Comparison of ENCODE assay signal across 22 cellular contexts in genomic region chr2:101293544-101293943, GRCh38. TPM values are rescaled to one million over a fixed set of nuclear protein-coding genes. Genes with fewer than 3 reads are reported as not detected.
DNase-seq lines count a peak whose midpoint lies in the region; ATAC-seq and TF ChIP-seq lines count a peak whose summit lies in the region.
"Had no signal": no experiment of that assay in that cellular context is flagged by ENCODE, and none has a peak within 500 bp of the region (broad histone marks: within the 10 kb centered on the region; RNA-seq: fewer than 3 reads in every experiment).

No MANE protein-coding gene starts in this region.

- no peak overlapping the region for H3K9ac ChIP-seq in smooth muscle cell (ENCODE audit: low read depth)
- H3K9ac ChIP-seq: BLaER1, GM23248 had no signal

- H4K20me1 ChIP-seq in smooth muscle cell (ENCODE audit: low read depth), result peaks cover 91% of the 10 kb centered on the region

- H3K27me3 ChIP-seq in heart right ventricle (no peaks in the 10 kb centered on the region), WERI-Rb-1 (ENCODE audit: insufficient read depth, low read depth, severe bottlenecking) (no peaks in the 10 kb centered on the region), smooth muscle cell (ENCODE audit: low read depth) (no peaks in the 10 kb centered on the region)
- H3K27me3 ChIP-seq: BLaER1 had no signal

- intact Hi-C loops in heart right ventricle (cut with DNase I), result no loop called here
- intact Hi-C loops in cardiac septum (cut with DNase I), result no loop called here

- peak overlapping the region; percentile 55 for H3K27ac Mint-ChIP-seq in activated naive CD4-positive, alpha-beta T cell treated with anti-CD3 and anti-CD28 coated beads, Interleukin-2, amount 10 ng/mL, durations not matched to agents 7 days and 5 days

- H3K27ac ChIP-seq in heart right ventricle, result peak overlapping the region in 1 of 10 donors; percentile 6
- peak overlapping the region; percentile 28 for H3K27ac ChIP-seq in WERI-Rb-1
- peak overlapping the region; percentile 19 for H3K27ac ChIP-seq in smooth muscle cell (ENCODE audit: low read depth)
- H3K27ac ChIP-seq: BLaER1, GM23248, HL-60 had no signal

- no peak overlapping the region for H3K4me3 Mint-ChIP-seq in activated naive CD4-positive, alpha-beta T cell treated with anti-CD3 and anti-CD28 coated beads, Interleukin-2, amount 10 ng/mL, durations not matched to agents 7 days and 5 days
- H3K4me3 Mint-ChIP-seq: CD14-positive monocyte; CD8-positive, alpha-beta memory T cell had no signal

- TF ChIP-seq CTCF in heart right ventricle (IDR thresholded peaks at IDR 0.05) (no peak), WERI-Rb-1 (IDR thresholded peaks at IDR 0.05; ENCODE audit: low read depth, low read length) (no peak), smooth muscle cell (IDR thresholded peaks at IDR 0.05; ENCODE audit: borderline replicate concordance, insufficient read depth, poor library complexity, severe bottlenecking) (no peak)

- H3K4me3 ChIP-seq in heart right ventricle, result no peak overlapping the region
- H3K4me3 ChIP-seq in WERI-Rb-1 (ENCODE audit: low read depth, low read length), result no peak overlapping the region
- H3K4me3 ChIP-seq in smooth muscle cell, result no peak overlapping the region
- H3K4me3 ChIP-seq: BLaER1, GM12878, GM23248, HAP-1 had no signal

- H3F3A ChIP-seq in smooth muscle cell (ENCODE audit: low read depth), result no peaks in the 10 kb centered on the region

- 73 to 75% methylated on average over 2 of the region's 2 CpGs for WGBS in heart right ventricle, 2 donors
- 85% methylated on average over 2 of the region's 2 CpGs for WGBS in smooth muscle cell (ENCODE audit: low lambda C conversion rate)

- H3K27me3 Mint-ChIP-seq in activated naive CD4-positive, alpha-beta T cell treated with anti-CD3 and anti-CD28 coated beads, Interleukin-2, amount 10 ng/mL, durations not matched to agents 7 days and 5 days, result no peaks in the 10 kb centered on the region
- H3K27me3 Mint-ChIP-seq: CD8-positive, alpha-beta memory T cell had no signal

- peaks cover 87% of the 10 kb centered on the region for H3K79me2 ChIP-seq in smooth muscle cell (ENCODE audit: low read depth)

- CTCF ChIA-PET in activated naive CD4-positive, alpha-beta T cell treated with anti-CD3 and anti-CD28 coated beads, Interleukin-2, amount 10 ng/mL, durations not matched to agents 7 days and 5 days (lab: Charles Lee), result no interaction called here

- peaks cover 33% of the 10 kb centered on the region for H3K4me1 Mint-ChIP-seq in activated naive CD4-positive, alpha-beta T cell treated with anti-CD3 and anti-CD28 coated beads, Interleukin-2, amount 10 ng/mL, durations not matched to agents 7 days and 5 days

- no peak for DNase-seq in activated naive CD4-positive, alpha-beta T cell treated with anti-CD3 and anti-CD28 coated beads, Interleukin-2, amount 10 ng/mL, durations not matched to agents 7 days and 5 days
- no peak for DNase-seq in activated naive CD4-positive, alpha-beta T cell (lab: John Stamatoyannopoulos, UW)
- DNase-seq in heart right ventricle (no peak), cardiac septum (ENCODE audit: low spot score) (no peak), WERI-Rb-1 (no peak), smooth muscle cell (lab: John Stamatoyannopoulos, UW; ENCODE audit: unreplicated experiment) (no peak), CD1c-positive myeloid dendritic cell (ENCODE audit: extremely low spot score) (no peak)
- DNase-seq: 8988T; CD8-positive, alpha-beta memory T cell; COR-L47; DMS 273 treated with DMSO at 0.1 percent for 48 hours; DMS53; DND-41; EL; GM23248; IMR-90 had no signal

- H3K9me3 ChIP-seq in heart right ventricle (no peaks in the 10 kb centered on the region), WERI-Rb-1 (ENCODE audit: severe bottlenecking) (no peaks in the 10 kb centered on the region), smooth muscle cell (replicated peaks; ENCODE audit: low read depth) (no peaks in the 10 kb centered on the region)
- H3K9me3 ChIP-seq: BLaER1, HAP-1 had no signal

- no peak overlapping the region for H2AFZ ChIP-seq in smooth muscle cell (ENCODE audit: low read depth)
- H2AFZ ChIP-seq: GM23248 had no signal

- H3K36me3 ChIP-seq in heart right ventricle (peaks cover 0 to 72% (median 3%) of the 10 kb centered on the region in 9 donors), WERI-Rb-1 (peaks cover 26% of the 10 kb centered on the region), smooth muscle cell (ENCODE audit: low read depth) (peaks cover 10% of the 10 kb centered on the region)

- H3K4me2 ChIP-seq in smooth muscle cell, result no peak overlapping the region
- H3K4me2 ChIP-seq: BLaER1 had no signal

- ATAC-seq in heart right ventricle, result peak in 5 of 8 donors; percentile 38 to 74 (median 58)
- ATAC-seq in HG02623 (IDR thresholded peaks at IDR 0.05; ENCODE audit: unreplicated experiment), result no peak
- ATAC-seq: GM12878 had no signal

- peaks cover 46% of the 10 kb centered on the region for H3K36me3 Mint-ChIP-seq in activated naive CD4-positive, alpha-beta T cell treated with anti-CD3 and anti-CD28 coated beads, Interleukin-2, amount 10 ng/mL, durations not matched to agents 7 days and 5 days

- H3K4me1 ChIP-seq in heart right ventricle (peaks cover 0 to 61% (median 4%) of the 10 kb centered on the region in 9 donors), smooth muscle cell (ENCODE audit: low read depth) (no peaks in the 10 kb centered on the region)
- H3K4me1 ChIP-seq: HAP-1 had no signal

- no peaks in the 10 kb centered on the region for H3K9me3 Mint-ChIP-seq in activated naive CD4-positive, alpha-beta T cell treated with anti-CD3 and anti-CD28 coated beads, Interleukin-2, amount 10 ng/mL, durations not matched to agents 7 days and 5 days
- H3K9me3 Mint-ChIP-seq: CD8-positive, alpha-beta memory T cell had no signal

RNA-seq across cellular contexts. Expression of gene RNF149, which starts 15.0 kb away (rescaled TPM):
- total RNA-seq in heart right ventricle, result 10 to 100 TPM; 11.0 to 25.5 (median 12.5) TPM
- polyA plus RNA-seq in heart right ventricle, result 10 to 100 TPM; 11.8 to 40.8 TPM
- 22.1 TPM for total RNA-seq in cardiac septum
- total RNA-seq in smooth muscle cell, result 58.3 and 59.2 TPM in 2 replicates
- polyA plus RNA-seq in smooth muscle cell, result 42.6 and 63.3 TPM in 2 replicates

RNA-seq across cellular contexts. Expression of gene CNOT11, which starts 40.9 kb away (rescaled TPM):
- 10 to 100 TPM; 37.8 to 77.1 (median 45.8) TPM for total RNA-seq in heart right ventricle
- polyA plus RNA-seq in heart right ventricle, result 10 to 100 TPM; 14.5 to 20.7 TPM
- total RNA-seq in cardiac septum, result 46.2 TPM
- total RNA-seq in smooth muscle cell, result 53.8 and 65.2 TPM in 2 replicates
- 50.0 and 54.6 TPM in 2 replicates for polyA plus RNA-seq in smooth muscle cell
